ENCODE assay signal across 31 cellular contexts in the genomic region with DNA sequence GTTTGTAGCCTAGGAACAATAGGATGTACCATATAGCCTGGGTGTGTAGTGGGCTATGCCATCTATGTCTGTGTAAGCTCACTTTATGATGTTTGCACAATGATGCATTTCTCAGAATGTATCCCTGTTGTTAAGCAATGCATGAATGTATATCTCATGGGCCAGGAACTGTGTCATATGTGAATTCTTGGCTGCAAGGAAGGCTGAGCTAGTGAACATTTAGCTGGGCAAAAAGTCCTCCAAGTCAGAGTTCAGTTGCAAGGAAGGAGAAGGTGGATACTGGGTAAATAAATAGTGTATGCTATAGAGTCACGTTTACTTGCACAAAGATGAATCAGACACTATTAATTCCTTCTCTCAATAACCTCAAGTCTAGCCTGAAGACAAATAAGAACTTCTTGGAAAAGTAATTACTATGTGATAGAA.
DNase-seq lines count a peak whose midpoint lies in the region; ATAC-seq, FAIRE-seq and TF ChIP-seq lines count a peak whose summit lies in the region.
"Had no signal": no experiment of that assay in that cellular context is flagged by ENCODE, and none has a peak within 500 bp of the region (broad histone marks: within the 10 kb centered on the region; RNA-seq: fewer than 3 reads in every experiment).

No MANE protein-coding gene starts in this region.

- peak; percentile 32 for DNase-seq in DMS53 (lab: John Stamatoyannopoulos, UW)
- DNase-seq in DMS53 treated with DMSO at 0.1 percent for 48 hours (lab: John Stamatoyannopoulos, UW; ENCODE audit: unreplicated experiment), result no peak
- DNase-seq in bronchial epithelial cell (ENCODE audit: low read depth), result peak; percentile 96
- peak; percentile 59 to 72 for DNase-seq in foreskin fibroblast
- DNase-seq in transverse colon, result peak; percentile 41
- DNase-seq in germinal center (ENCODE audit: low spot score), result no peak
- DNase-seq in occipital lobe (lab: John Stamatoyannopoulos, UW), result no peak
- DNase-seq: 8988T; activated CD4-positive, alpha-beta T cell treated with anti-CD3 and anti-CD28 coated beads, Interleukin-2, amount 50 U/mL, for 1 hour; activated CD8-positive, alpha-beta memory T cell treated with anti-CD3 and anti-CD28 coated beads, Interleukin-2, amount 10 ng/mL, durations not matched to agents 7 days and 5 days; activated naive CD4-positive, alpha-beta T cell treated with anti-CD3 and anti-CD28 coated beads for 36 hours; activated T-cell treated with anti-CD3 and anti-CD28 coated beads, Interleukin-2, amount 50 U/mL, for 72 hours; amniotic stem cell; CD4-positive, alpha-beta memory T cell; DMS 273 treated with DMSO at 0.1 percent for 48 hours; GDM1; GM23248; HFFc6; lower lobe of right lung; NCI-H1694; NCI-H526; sigmoid colon; SK-N-SH; T-helper 17 cell had no signal

- H3K27me3 ChIP-seq in bronchial epithelial cell (ENCODE audit: control insufficient read depth, insufficient read depth, low read length) (no peaks in the 10 kb centered on the region), transverse colon (no peaks in the 10 kb centered on the region)
- H3K27me3 ChIP-seq: cardiac muscle cell, neural progenitor cell, sigmoid colon, tibial nerve had no signal

- peaks cover 7 to 22% (median 11%) of the 10 kb centered on the region in 4 donors for H3K4me1 ChIP-seq in transverse colon
- H3K4me1 ChIP-seq: neural progenitor cell, sigmoid colon, tibial nerve had no signal

- no peak for ATAC-seq in HG02981 (IDR thresholded peaks at IDR 0.05; ENCODE audit: unreplicated experiment)
- ATAC-seq: activated CD8-positive, alpha-beta memory T cell treated with anti-CD3 and anti-CD28 coated beads, Interleukin-2, amount 10 ng/mL, durations not matched to agents 7 days and 5 days; activated T-cell treated with anti-CD3 and anti-CD28 coated beads, Interleukin-2, amount 50 U/mL, for 72 hours; lower lobe of right lung; T-helper 17 cell had no signal

- TF ChIP-seq CTCF in bronchial epithelial cell (IDR thresholded peaks at IDR 0.05; ENCODE audit: insufficient read depth, low read length, severe bottlenecking), result no peak
- TF ChIP-seq CTCF in foreskin fibroblast (IDR thresholded peaks at IDR 0.05; ENCODE audit: low read depth, low read length), result no peak
- TF ChIP-seq CTCF in transverse colon (IDR thresholded peaks at IDR 0.05), result no peak

- H3K4me3 ChIP-seq in bronchial epithelial cell (ENCODE audit: low read depth, low read length) (no peak overlapping the region), foreskin fibroblast (ENCODE audit: low read depth in 1 of 2, low read length in 2 of 2) (no peak overlapping the region), transverse colon (no peak overlapping the region)
- H3K4me3 ChIP-seq: cardiac muscle cell, GM23248, lower lobe of right lung, neural progenitor cell, sigmoid colon, tibial nerve had no signal

- 41% methylated on average over 1 of the region's 1 CpG; no CpG with 5 or more reads in 1 of the 2 donors for WGBS in transverse colon (ENCODE audit: low coverage in 1 of 2), 2 donors

- no peaks in the 10 kb centered on the region for H3K36me3 ChIP-seq in bronchial epithelial cell (ENCODE audit: control insufficient read depth, insufficient read depth, low read length)
- H3K36me3 ChIP-seq in transverse colon, result no peaks in the 10 kb centered on the region
- H3K36me3 ChIP-seq: cardiac muscle cell, lower lobe of right lung, sigmoid colon, tibial nerve had no signal

- peak; percentile 64 for FAIRE-seq in bronchial epithelial cell (lab: Jason Lieb, UNC)
- FAIRE-seq: endothelial cell of umbilical vein, GM18507 had no signal

- intact Hi-C loops in transverse colon (cut with DNase I; ENCODE audit: low total_unique reads), result no loop called here

- TF ChIP-seq EP300 in transverse colon (IDR thresholded peaks at IDR 0.05; ENCODE audit: low read depth), result peak; percentile 71

- no peaks in the 10 kb centered on the region for H3K9me3 ChIP-seq in transverse colon
- H3K9me3 ChIP-seq: lower lobe of right lung, SK-N-SH had no signal

- peak overlapping the region; percentile 70 to 86 (median 80) for H3K27ac ChIP-seq in transverse colon
- H3K27ac ChIP-seq: cardiac muscle cell, GM23248, KMS-11, lower lobe of right lung, neural progenitor cell, sigmoid colon, tibial nerve had no signal

- in situ Hi-C loops in transverse colon (cut with MboI; ENCODE audit: low pct_ligation_motif_present in 1 of 4, low pct_unique_long_range_greater_than_20kb in 1 of 4, low sequenced_read_pairs in 3 of 4), result no loop called here

- no peak for TF ChIP-seq POLR2A in transverse colon (IDR thresholded peaks at IDR 0.05)

Comparison
In these comparisons a context has a peak if more than half of its experiments do, and no peak if none do; other contexts are left out.
1. DNase-seq: peak in DMS53 (single experiment), bronchial epithelial cell (single experiment), foreskin fibroblast (2 of 2) and transverse colon (single experiment); none in DMS53 treated with DMSO at 0.1 percent for 48 hours (single experiment), germinal center (single experiment) and occipital lobe (single experiment).